In genomic region chr16:68073902-68074760, GRCh38 we compare ENCODE assay signal across 15 cellular contexts. TPM values are rescaled to one million over a fixed set of nuclear protein-coding genes. Genes with fewer than 3 reads are reported as not detected.
A peak's percentile ranks its signal among the peaks of the same experiment; 100 is the strongest.
DNase-seq lines count a peak whose midpoint lies in the region; ATAC-seq and TF ChIP-seq lines count a peak whose summit lies in the region.
"Had no signal": no experiment of that assay in that cellular context is flagged by ENCODE, and none has a peak within 500 bp of the region (broad histone marks: within the 10 kb centered on the region; RNA-seq: fewer than 3 reads in every experiment).

No MANE protein-coding gene starts in this region.

- H3K4me1 Mint-ChIP-seq in activated T-helper 2 cell treated with anti-CD3 and anti-CD28 coated beads, Interferon-gamma antibody, Interleukin-2, Interleukin-4, amounts not matched to agents 10 μg/mL and 5 μg/mL and 100 μg/mL, durations not matched to agents 14 hours and 24 hours and 36 hours (ENCODE audit: low read depth) = peaks cover 85% of the 10 kb centered on the region

- no peaks in the 10 kb centered on the region for H3K27me3 Mint-ChIP-seq in activated T-helper 2 cell treated with anti-CD3 and anti-CD28 coated beads, Interferon-gamma antibody, Interleukin-2, Interleukin-4, amounts not matched to agents 10 μg/mL and 5 μg/mL and 100 μg/mL, durations not matched to agents 14 hours and 24 hours and 36 hours (ENCODE audit: low read depth)

- H3K27me3 ChIP-seq in MG63 (no peaks in the 10 kb centered on the region), ovary (no peaks in the 10 kb centered on the region)

- peaks cover 13% of the 10 kb centered on the region for H3K4me1 ChIP-seq in ovary (ENCODE audit: insufficient read depth)

- DNase-seq in activated CD8-positive, alpha-beta memory T cell treated with anti-CD3 and anti-CD28 coated beads for 24 hours = peak; percentile 49
- no peak for DNase-seq in activated CD8-positive, alpha-beta memory T cell treated with anti-CD3 and anti-CD28 coated beads, Interleukin-2, amount 50 U/mL, for 48 hours
- DNase-seq in activated T-helper 2 cell treated with anti-CD3 and anti-CD28 coated beads, Interferon-gamma antibody, Interleukin-2, Interleukin-4, amounts not matched to agents 10 μg/mL and 5 μg/mL and 100 μg/mL, durations not matched to agents 14 hours and 24 hours and 36 hours (ENCODE audit: low spot score) = no peak
- DNase-seq in sciatic nerve (ENCODE audit: low spot score) = peak; percentile 30
- DNase-seq in Right ventricle myocardium superior = no peak
- no peak for DNase-seq in MG63
- DNase-seq in ovary = no peak
- DNase-seq: caudate nucleus, IMR-90, NCI-H1930 had no signal

- H3K27ac ChIP-seq in ovary = no peak overlapping the region
- H3K27ac ChIP-seq: thoracic aorta had no signal

- no peak for TF ChIP-seq POLR2A in ovary (IDR thresholded peaks at IDR 0.05)

- peak; percentile 6 for ATAC-seq in HG03280 (IDR thresholded peaks at IDR 0.05; ENCODE audit: unreplicated experiment)
- no peak for ATAC-seq in sciatic nerve
- ATAC-seq in Right ventricle myocardium superior (ENCODE audit: poor library complexity) = no peak
- ATAC-seq: right cardiac atrium had no signal

- H3K36me3 ChIP-seq in MG63 (no peaks in the 10 kb centered on the region), ovary (no peaks in the 10 kb centered on the region)

- TF ChIP-seq CTCF in ovary (IDR thresholded peaks at IDR 0.05) = no peak

- peak overlapping the region; percentile 97 for H3K27ac Mint-ChIP-seq in activated T-helper 2 cell treated with anti-CD3 and anti-CD28 coated beads, Interferon-gamma antibody, Interleukin-2, Interleukin-4, amounts not matched to agents 10 μg/mL and 5 μg/mL and 100 μg/mL, durations not matched to agents 14 hours and 24 hours and 36 hours

- intact Hi-C loops in activated T-helper 2 cell treated with anti-CD3 and anti-CD28 coated beads, Interferon-gamma antibody, Interleukin-2, Interleukin-4, amounts not matched to agents 10 μg/mL and 5 μg/mL and 100 μg/mL, durations not matched to agents 14 hours and 24 hours and 36 hours (cut with micrococcal nuclease) = no loop called here
- intact Hi-C loops in sciatic nerve (cut with DNase I) (no loop called here), Right ventricle myocardium superior (cut with DNase I) (no loop called here), ovary (cut with DNase I) (loop anchor here in 1 of 4 donors (10.0 kb wide), 1 partner anchor 151 kb away; no protein-coding TSS in a partner anchor)

- no peak overlapping the region for H3K4me3 ChIP-seq in MG63
- H3K4me3 ChIP-seq in ovary = no peak overlapping the region
- H3K4me3 ChIP-seq: thoracic aorta had no signal

- H3K9me3 ChIP-seq in MG63 (no peaks in the 10 kb centered on the region), ovary (no peaks in the 10 kb centered on the region)
- H3K9me3 ChIP-seq: thoracic aorta had no signal

- H3K4me3 Mint-ChIP-seq in activated T-helper 2 cell treated with anti-CD3 and anti-CD28 coated beads, Interferon-gamma antibody, Interleukin-2, Interleukin-4, amounts not matched to agents 10 μg/mL and 5 μg/mL and 100 μg/mL, durations not matched to agents 14 hours and 24 hours and 36 hours (ENCODE audit: low read depth) = peak overlapping the region; percentile 63

- 94 to 96% (median 96%) methylated on average over 9 of the region's 9 CpGs for WGBS in ovary, 3 donors

- H3K9me3 Mint-ChIP-seq in activated T-helper 2 cell treated with anti-CD3 and anti-CD28 coated beads, Interferon-gamma antibody, Interleukin-2, Interleukin-4, amounts not matched to agents 10 μg/mL and 5 μg/mL and 100 μg/mL, durations not matched to agents 14 hours and 24 hours and 36 hours = no peaks in the 10 kb centered on the region

- H3K36me3 Mint-ChIP-seq in activated T-helper 2 cell treated with anti-CD3 and anti-CD28 coated beads, Interferon-gamma antibody, Interleukin-2, Interleukin-4, amounts not matched to agents 10 μg/mL and 5 μg/mL and 100 μg/mL, durations not matched to agents 14 hours and 24 hours and 36 hours (ENCODE audit: low read depth) = peaks cover 84% of the 10 kb centered on the region

- no peak for TF ChIP-seq EP300 in ovary (IDR thresholded peaks at IDR 0.05)

RNA-seq across cellular contexts. Expression of gene NFATC3, which starts 11.0 kb away (rescaled TPM):
- total RNA-seq in activated T-helper 2 cell treated with anti-CD3 and anti-CD28 coated beads, Interferon-gamma antibody, Interleukin-2, Interleukin-4, amounts not matched to agents 10 μg/mL and 5 μg/mL and 100 μg/mL, durations not matched to agents 14 hours and 24 hours and 36 hours = 136 and 146 TPM in 2 replicates
- total RNA-seq in sciatic nerve = 66.4 TPM
- 24.4 TPM for total RNA-seq in Right ventricle myocardium superior
- total RNA-seq in MG63 (2014; rRNA removed; shearing (Covaris generic); ENCODE audit: low replicate concordance) = 4.5 and 4.6 TPM in 2 replicates
- 10 to 100 TPM; 32.4 to 77.1 (median 48.2) TPM for total RNA-seq in ovary
- polyA plus RNA-seq in ovary = 10 to 100 TPM; 12.5 to 32.2 TPM

RNA-seq across cellular contexts. Expression of gene DUS2, which starts 51.0 kb away (rescaled TPM):
- 31.2 and 34.3 TPM in 2 replicates for total RNA-seq in activated T-helper 2 cell treated with anti-CD3 and anti-CD28 coated beads, Interferon-gamma antibody, Interleukin-2, Interleukin-4, amounts not matched to agents 10 μg/mL and 5 μg/mL and 100 μg/mL, durations not matched to agents 14 hours and 24 hours and 36 hours
- total RNA-seq in sciatic nerve (14.7 TPM), Right ventricle myocardium superior (5.7 TPM), ovary (10 to 100 TPM in 2 of 7 donors, 1 to 10 TPM in 5; 4.8 to 15.7 (median 8.5) TPM)
- total RNA-seq in MG63 (2014; rRNA removed; shearing (Covaris generic); ENCODE audit: low replicate concordance) = 16.9 and 25.0 TPM in 2 replicates
- polyA plus RNA-seq in ovary = 1 to 10 TPM; 5.4 to 9.5 TPM

RNA-seq across cellular contexts. Expression of gene DDX28, which starts 51.1 kb away (rescaled TPM):
- total RNA-seq in activated T-helper 2 cell treated with anti-CD3 and anti-CD28 coated beads, Interferon-gamma antibody, Interleukin-2, Interleukin-4, amounts not matched to agents 10 μg/mL and 5 μg/mL and 100 μg/mL, durations not matched to agents 14 hours and 24 hours and 36 hours = 19.3 TPM in 2 replicates
- total RNA-seq in sciatic nerve (6.3 TPM), Right ventricle myocardium superior (7.2 TPM), ovary (10 to 100 TPM in 3 of 7 donors, 1 to 10 TPM in 4; 6.8 to 14.0 (median 9.7) TPM)
- total RNA-seq in MG63 (2014; rRNA removed; shearing (Covaris generic); ENCODE audit: low replicate concordance) = 17.9 and 18.0 TPM in 2 replicates
- polyA plus RNA-seq in ovary = 1 to 10 TPM; 9.2 to 9.3 TPM

RNA-seq across cellular contexts. Expression of gene DPEP2NB, which starts 58.4 kb away (rescaled TPM):
- total RNA-seq in activated T-helper 2 cell treated with anti-CD3 and anti-CD28 coated beads, Interferon-gamma antibody, Interleukin-2, Interleukin-4, amounts not matched to agents 10 μg/mL and 5 μg/mL and 100 μg/mL, durations not matched to agents 14 hours and 24 hours and 36 hours = not detected in 2 replicates
- total RNA-seq in sciatic nerve = not detected
- not detected for total RNA-seq in Right ventricle myocardium superior
- total RNA-seq in MG63 (2014; rRNA removed; shearing (Covaris generic); ENCODE audit: low replicate concordance) = not detected in 2 replicates
- total RNA-seq in ovary = not detected
- not detected for polyA plus RNA-seq in ovary
- total RNA-seq: IMR-90; mononuclear cell; right cardiac atrium; T-helper 2 cell treated with Interferon-gamma antibody and Interleukin-4, amounts not matched to agents 100 ng/mL and 5 ng/mL, for 36 hours; thoracic aorta had no signal
- polyA plus RNA-seq: IMR-90, right cardiac atrium had no signal

Comparison
In these comparisons a context has a peak if more than half of its experiments do, and no peak if none do; other contexts are left out.
1. DNase-seq: peak in activated CD8-positive, alpha-beta memory T cell treated with anti-CD3 and anti-CD28 coated beads for 24 hours (single experiment) and sciatic nerve (single experiment); none in activated CD8-positive, alpha-beta memory T cell treated with anti-CD3 and anti-CD28 coated beads, Interleukin-2, amount 50 U/mL, for 48 hours (single experiment), activated T-helper 2 cell treated with anti-CD3 and anti-CD28 coated beads, Interferon-gamma antibody, Interleukin-2, Interleukin-4, amounts not matched to agents 10 μg/mL and 5 μg/mL and 100 μg/mL, durations not matched to agents 14 hours and 24 hours and 36 hours (single experiment), Right ventricle myocardium superior (single experiment), MG63 (single experiment) and ovary (0 of 5).